ENCODE assay signal across 11 cellular contexts in genomic region chr1:41341756-41342562, GRCh38. TPM values are rescaled to one million over a fixed set of nuclear protein-coding genes. Genes with fewer than 3 reads are reported as not detected.
DNase-seq lines count a peak whose midpoint lies in the region; ATAC-seq and TF ChIP-seq lines count a peak whose summit lies in the region.
"Had no signal": no experiment of that assay in that cellular context is flagged by ENCODE, and none has a peak within 500 bp of the region (broad histone marks: within the 10 kb centered on the region; RNA-seq: fewer than 3 reads in every experiment).

No MANE protein-coding gene starts in this region.

- no peak for TF ChIP-seq CTCF in psoas muscle (IDR thresholded peaks at IDR 0.05)

- peak; percentile 54 for DNase-seq in GM23248
- peak; percentile 54 for DNase-seq in NCI-H2107 treated with DMSO at 0.1 percent for 48 hours (lab: John Stamatoyannopoulos, UW; ENCODE audit: unreplicated experiment)
- no peak for DNase-seq in psoas muscle
- no peak for DNase-seq in NCI-H1092 (lab: John Stamatoyannopoulos, UW)
- no peak for DNase-seq in AG20443 (ENCODE audit: low spot score)
- no peak for DNase-seq in stimulated activated naive CD8-positive, alpha-beta T cell treated with anti-CD3 and anti-CD28 coated beads, Interleukin-15, Interleukin-2, amounts not matched to agents 100 U/mL and 50 U/mL, for 24 hours
- DNase-seq: kidney glomerular epithelial cell; NCI-H1105; stimulated activated CD4-positive, alpha-beta T cell treated with anti-CD3 and anti-CD28 coated beads, Interleukin-4, amount 100 ng/mL, for 4 hours had no signal

- intact Hi-C loops in psoas muscle (cut with DNase I): loop anchor here in 1 of 2 donors (5.0 kb wide), 1 partner anchor 75 kb away; no protein-coding TSS in a partner anchor

- H3K27ac ChIP-seq in GM23248: no peak overlapping the region
- no peak overlapping the region for H3K27ac ChIP-seq in duodenal mucosa (ENCODE audit: low read depth, low read length)
- peak overlapping the region; percentile 90 for H3K27ac ChIP-seq in psoas muscle

- H3K4me2 ChIP-seq in GM23248 (ENCODE audit: unreplicated experiment): no peak overlapping the region

- 25 to 26% methylated on average over 15 of the region's 15 CpGs for WGBS in GM23248 (ENCODE audit: low coverage in 1 of 2, low lambda C conversion rate in 2 of 2, missing lambda C conversion rate in 2 of 2), 2 experiments
- WGBS in psoas muscle, 3 donors: 44 to 55% (median 46%) methylated on average over 15 of the region's 15 CpGs

- in situ Hi-C loops in GM23248 (cut with MboI): no loop called here

- H3K27me3 ChIP-seq in GM23248 (replicated peaks; ENCODE audit: insufficient read depth) (peaks cover 5% of the 10 kb centered on the region; the same call in 1 of the 2 replicates), duodenal mucosa (ENCODE audit: control insufficient read depth in 1 of 2, insufficient read depth in 2 of 2, low read length in 2 of 2) (no peaks in the 10 kb centered on the region), psoas muscle (ENCODE audit: insufficient read depth in 3 of 3, low read length in 2 of 3) (no peaks in the 10 kb centered on the region)

- no peaks in the 10 kb centered on the region for H3K79me2 ChIP-seq in GM23248 (ENCODE audit: insufficient read depth)

- H3K4me3 ChIP-seq in GM23248 (no peak overlapping the region), duodenal mucosa (ENCODE audit: low read depth in 1 of 2, low read length in 2 of 2) (peak overlapping the region; percentile 54 to 55), psoas muscle (peak overlapping the region; percentile 20)

- H3F3A ChIP-seq in GM23248 (ENCODE audit: insufficient read depth): no peaks in the 10 kb centered on the region

- no peak overlapping the region for H2AFZ ChIP-seq in GM23248

- no peaks in the 10 kb centered on the region for H3K36me3 ChIP-seq in GM23248 (ENCODE audit: low read depth)
- H3K36me3 ChIP-seq in duodenal mucosa (ENCODE audit: control insufficient read depth in 1 of 2, insufficient read depth in 2 of 2, low read length in 2 of 2): no peaks in the 10 kb centered on the region
- no peaks in the 10 kb centered on the region for H3K36me3 ChIP-seq in psoas muscle (ENCODE audit: insufficient read depth in 1 of 2, low read depth in 1 of 2)

- H3K9me3 ChIP-seq in GM23248 (ENCODE audit: low read depth) (no peaks in the 10 kb centered on the region), duodenal mucosa (ENCODE audit: control insufficient read depth in 1 of 2, low read length in 2 of 2) (no peaks in the 10 kb centered on the region), psoas muscle (no peaks in the 10 kb centered on the region)

- H3K4me1 ChIP-seq in GM23248 (ENCODE audit: insufficient read depth): no peaks in the 10 kb centered on the region
- peaks cover 4 to 7% of the 10 kb centered on the region in 2 donors for H3K4me1 ChIP-seq in duodenal mucosa (ENCODE audit: control insufficient read depth in 1 of 2, insufficient read depth in 2 of 2, low read length in 2 of 2)
- H3K4me1 ChIP-seq in psoas muscle: peaks cover 44% of the 10 kb centered on the region

- no peaks in the 10 kb centered on the region for H4K20me1 ChIP-seq in GM23248 (ENCODE audit: insufficient read depth)

- ATAC-seq in psoas muscle (peak; percentile 36 to 82 (median 75)), HG03354 (IDR thresholded peaks at IDR 0.05; ENCODE audit: poor library complexity, severe bottlenecking, unreplicated experiment) (no peak)
- ATAC-seq in stimulated activated naive CD8-positive, alpha-beta T cell treated with anti-CD3 and anti-CD28 coated beads, Interleukin-15, Interleukin-2, amounts not matched to agents 100 U/mL and 50 U/mL, for 24 hours: no peak

- H3K9ac ChIP-seq in GM23248 (no peak overlapping the region), duodenal mucosa (ENCODE audit: low read depth in 1 of 2, low read length in 2 of 2) (peak overlapping the region; percentile 13 to 38)

- H3K9me2 ChIP-seq in GM23248 (ENCODE audit: insufficient read depth): no peaks in the 10 kb centered on the region

RNA-seq across cellular contexts. Expression of gene FOXO6, which starts 19.3 kb away (rescaled TPM):
- total RNA-seq in GM23248 (2014; rRNA removed; shearing (Covaris generic)): not detected in 2 replicates
- polyA plus RNA-seq in GM23248 (2016; fragmentation: Nextera tagmentation; extraction: Ambion mirVana): not detected in 2 replicates
- total RNA-seq in psoas muscle: 1 to 10 TPM in 3 of 4 donors, under 1 TPM in 1; 0.84 to 8.6 (median 3.3) TPM
- polyA plus RNA-seq in psoas muscle: under 1 TPM; 0.42 to 0.88 (median 0.44) TPM

Comparison
In these comparisons a context has a peak if more than half of its experiments do, and no peak if none do; other contexts are left out.
1. DNase-seq: peak in GM23248 (single experiment) and NCI-H2107 treated with DMSO at 0.1 percent for 48 hours (single experiment); none in psoas muscle (0 of 2), NCI-H1092 (single experiment), AG20443 (single experiment) and stimulated activated naive CD8-positive, alpha-beta T cell treated with anti-CD3 and anti-CD28 coated beads, Interleukin-15, Interleukin-2, amounts not matched to agents 100 U/mL and 50 U/mL, for 24 hours (single experiment).
2. ATAC-seq: peak in psoas muscle (4 of 4); none in HG03354 (single experiment) and stimulated activated naive CD8-positive, alpha-beta T cell treated with anti-CD3 and anti-CD28 coated beads, Interleukin-15, Interleukin-2, amounts not matched to agents 100 U/mL and 50 U/mL, for 24 hours (single experiment).